1 cellular context compared by ENCODE assay signal in the genomic region with DNA sequence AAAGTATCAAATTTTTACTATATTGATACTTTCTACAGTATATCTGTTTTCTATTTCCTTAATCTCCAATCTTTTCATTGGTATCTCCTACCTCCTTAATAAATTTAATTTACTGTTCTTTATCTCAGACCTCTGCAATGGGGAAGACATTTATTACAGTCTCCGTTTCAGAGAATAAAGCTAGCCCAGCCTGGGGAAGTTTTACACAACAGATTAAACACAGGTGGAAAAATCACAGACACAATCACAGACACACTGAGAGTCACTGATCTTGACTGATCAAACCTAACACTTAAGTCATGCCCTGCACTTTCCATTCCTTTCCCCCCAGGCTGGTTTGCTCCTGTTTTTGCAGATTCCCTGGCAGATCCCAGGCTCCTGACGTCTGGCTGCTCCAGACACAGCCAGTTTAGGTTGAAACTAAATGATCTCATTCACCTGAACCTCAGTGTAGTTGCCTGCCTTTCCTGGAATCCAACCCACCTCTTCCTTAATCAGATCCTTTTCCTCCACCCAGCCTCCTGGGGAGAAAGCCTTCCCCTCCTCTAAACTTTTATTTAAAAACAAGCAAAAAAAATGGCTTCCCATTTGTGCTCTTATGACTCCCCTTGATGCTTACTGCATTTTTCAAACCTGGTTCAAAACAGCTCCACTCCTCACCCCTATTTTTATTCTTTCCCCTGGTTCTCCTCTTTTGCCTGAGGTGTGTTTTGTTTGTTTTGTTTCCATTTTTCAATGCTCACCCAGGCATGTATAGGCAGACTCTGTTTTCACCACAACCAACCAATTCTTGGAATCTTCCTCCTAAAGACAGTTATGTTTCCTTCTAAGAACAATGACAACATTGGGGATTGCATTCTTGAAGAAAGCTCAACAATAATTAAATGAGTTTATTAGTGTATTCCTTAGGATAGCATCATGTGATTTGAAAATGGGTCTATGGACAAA.
TF ChIP-seq lines count a peak whose summit lies in the region.

No MANE protein-coding gene starts in this region.

TF ChIP-seq in IMR-90, 13 proteins besides CTCF, POLR2A, EP300 and RAD21:
- TF ChIP-seq RCOR1 (IDR thresholded peaks at IDR 0.05; ENCODE audit: insufficient replicate concordance, low read length) (no peak), CEBPB (IDR thresholded peaks at IDR 0.05; ENCODE audit: low read depth, low read length) (no peak), CHD1 (IDR thresholded peaks at IDR 0.05; ENCODE audit: low read depth, low read length) (no peak), BHLHE40 (IDR thresholded peaks at IDR 0.05; ENCODE audit: low read depth, low read length) (no peak), MXI1 (IDR thresholded peaks at IDR 0.05; ENCODE audit: borderline replicate concordance, low read depth, low read length) (no peak), RFX5 (IDR thresholded peaks at IDR 0.05; ENCODE audit: low read depth, low read length) (no peak), NFE2L2 (IDR thresholded peaks at IDR 0.05; ENCODE audit: low read depth, low read length) (no peak), MAFK (IDR thresholded peaks at IDR 0.05; ENCODE audit: low read depth, low read length) (no peak), FOS (IDR thresholded peaks at IDR 0.05; ENCODE audit: low read depth, low read length) (no peak), SMC3 (IDR thresholded peaks at IDR 0.05; ENCODE audit: low read depth, low read length) (no peak), MAZ (IDR thresholded peaks at IDR 0.05; ENCODE audit: borderline replicate concordance, low read depth, low read length) (no peak)
- TF ChIP-seq, protein P1, sequence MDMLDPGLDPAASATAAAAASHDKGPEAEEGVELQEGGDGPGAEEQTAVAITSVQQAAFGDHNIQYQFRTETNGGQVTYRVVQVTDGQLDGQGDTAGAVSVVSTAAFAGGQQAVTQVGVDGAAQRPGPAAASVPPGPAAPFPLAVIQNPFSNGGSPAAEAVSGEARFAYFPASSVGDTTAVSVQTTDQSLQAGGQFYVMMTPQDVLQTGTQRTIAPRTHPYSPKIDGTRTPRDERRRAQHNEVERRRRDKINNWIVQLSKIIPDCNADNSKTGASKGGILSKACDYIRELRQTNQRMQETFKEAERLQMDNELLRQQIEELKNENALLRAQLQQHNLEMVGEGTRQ (IDR thresholded peaks at IDR 0.05; ENCODE audit: low read depth, low read length): no peak
- TF ChIP-seq, protein P2, sequence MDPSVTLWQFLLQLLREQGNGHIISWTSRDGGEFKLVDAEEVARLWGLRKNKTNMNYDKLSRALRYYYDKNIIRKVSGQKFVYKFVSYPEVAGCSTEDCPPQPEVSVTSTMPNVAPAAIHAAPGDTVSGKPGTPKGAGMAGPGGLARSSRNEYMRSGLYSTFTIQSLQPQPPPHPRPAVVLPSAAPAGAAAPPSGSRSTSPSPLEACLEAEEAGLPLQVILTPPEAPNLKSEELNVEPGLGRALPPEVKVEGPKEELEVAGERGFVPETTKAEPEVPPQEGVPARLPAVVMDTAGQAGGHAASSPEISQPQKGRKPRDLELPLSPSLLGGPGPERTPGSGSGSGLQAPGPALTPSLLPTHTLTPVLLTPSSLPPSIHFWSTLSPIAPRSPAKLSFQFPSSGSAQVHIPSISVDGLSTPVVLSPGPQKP (IDR thresholded peaks at IDR 0.05; ENCODE audit: borderline replicate concordance, low read depth, low read length): no peak
